18 cellular contexts compared by ENCODE assay signal in genomic region chr1:240965581-240966091, GRCh38.
DNase-seq lines count a peak whose midpoint lies in the region; ATAC-seq lines count a peak whose summit lies in the region.
"Had no signal": no experiment of that assay in that cellular context is flagged by ENCODE, and none has a peak within 500 bp of the region (broad histone marks: within the 10 kb centered on the region; RNA-seq: fewer than 3 reads in every experiment).

No MANE protein-coding gene starts in this region.

- DNase-seq in EH (ENCODE audit: low read depth) (peak; percentile 53), NCI-H1694 treated with DMSO at 0.1 percent for 48 hours (lab: John Stamatoyannopoulos, UW) (peak; percentile 68), cerebellar cortex (ENCODE audit: low spot score) (peak; percentile 95), putamen (ENCODE audit: low spot score) (peak; percentile 70), germinal center (ENCODE audit: low spot score) (no peak)
- DNase-seq in stimulated activated CD4-positive, alpha-beta T cell treated with anti-CD3 and anti-CD28 coated beads, Interleukin-4, amount 100 ng/mL, for 24 hours = no peak
- DNase-seq: activated CD4-positive, alpha-beta memory T cell treated with anti-CD3 and anti-CD28 coated beads for 36 hours; activated T-cell treated with anti-CD3 and anti-CD28 coated beads, Interleukin-2, amount 50 U/mL, for 1 hour; COR-L47; heart left ventricle; lower lobe of right lung; NCI-H187; NCI-H526 treated with DMSO at 0.1 percent for 48 hours; PC-9; right cardiac atrium; T-helper 17 cell had no signal

- no peak for ATAC-seq in GM18873 (IDR thresholded peaks at IDR 0.05; ENCODE audit: low FRiP score, unreplicated experiment)
- ATAC-seq: heart left ventricle; right cardiac atrium; stimulated activated memory B cell treated with anti-CD40 and anti-IgM and Interleukin-4, amounts not matched to agents 10 μg/mL and 1 μg/mL and 100 μg/mL, for 72 hours; T-helper 17 cell had no signal

Comparison
In these comparisons a context has a peak if more than half of its experiments do, and no peak if none do; other contexts are left out.
1. DNase-seq: peak in EH (single experiment), NCI-H1694 treated with DMSO at 0.1 percent for 48 hours (single experiment), cerebellar cortex (single experiment) and putamen (single experiment); none in stimulated activated CD4-positive, alpha-beta T cell treated with anti-CD3 and anti-CD28 coated beads, Interleukin-4, amount 100 ng/mL, for 24 hours (single experiment) and germinal center (single experiment).